24 cellular contexts compared by ENCODE assay signal in genomic region chr10:34083567-34083966, GRCh38.
"Had no signal": no experiment of that assay in that cellular context is flagged by ENCODE, and none has a peak within 500 bp of the region (broad histone marks: within the 10 kb centered on the region; RNA-seq: fewer than 3 reads in every experiment).

No MANE protein-coding gene starts in this region.

- H3K27me3 ChIP-seq: hepatocyte, left lung had no signal

- H3K27me3 Mint-ChIP-seq: memory B cell, naive B cell had no signal

- H3K4me1 ChIP-seq: left lung, lower lobe of right lung had no signal

- ATAC-seq: left cardiac atrium; left colon; left lobe of liver; left lung; left ventricle myocardium superior; lower lobe of right lung; mucosa of descending colon; naive thymus-derived CD4-positive, alpha-beta T cell had no signal

- H3K36me3 ChIP-seq: left lung, left ventricle myocardium inferior, lower lobe of right lung had no signal

- H3K27ac ChIP-seq: hepatocyte, left lung, left ventricle myocardium inferior, lower lobe of right lung had no signal

- H3K4me1 Mint-ChIP-seq: immature natural killer cell; memory B cell; mesothelial cell of epicardium; naive B cell; naive thymus-derived CD4-positive, alpha-beta T cell had no signal

- H3K27ac Mint-ChIP-seq: immature natural killer cell; memory B cell; mesothelial cell of epicardium; naive B cell; naive thymus-derived CD4-positive, alpha-beta T cell had no signal

- H3K4me3 ChIP-seq: hepatocyte, left lung, left ventricle myocardium inferior, lower lobe of right lung, lung, mucosa of descending colon had no signal

- H3K4me3 Mint-ChIP-seq: immature natural killer cell; memory B cell; mesothelial cell of epicardium; naive B cell; naive thymus-derived CD4-positive, alpha-beta T cell had no signal

- DNase-seq: hippocampal formation; hypothalamus; immature natural killer cell; islet precursor cell; kidney; kidney glomerular epithelial cell; left cardiac atrium; left colon; left lung; left ventricle myocardium inferior; left ventricle myocardium superior; lower lobe of right lung; mammary epithelial cell; mesenchymal stem cell; mesendoderm; midbrain; mucosa of descending colon; naive B cell; naive thymus-derived CD4-positive, alpha-beta T cell had no signal

- H3K36me3 Mint-ChIP-seq: immature natural killer cell; memory B cell; naive B cell; naive thymus-derived CD4-positive, alpha-beta T cell had no signal
